ENCODE assay signal across 20 cellular contexts in the genomic region with DNA sequence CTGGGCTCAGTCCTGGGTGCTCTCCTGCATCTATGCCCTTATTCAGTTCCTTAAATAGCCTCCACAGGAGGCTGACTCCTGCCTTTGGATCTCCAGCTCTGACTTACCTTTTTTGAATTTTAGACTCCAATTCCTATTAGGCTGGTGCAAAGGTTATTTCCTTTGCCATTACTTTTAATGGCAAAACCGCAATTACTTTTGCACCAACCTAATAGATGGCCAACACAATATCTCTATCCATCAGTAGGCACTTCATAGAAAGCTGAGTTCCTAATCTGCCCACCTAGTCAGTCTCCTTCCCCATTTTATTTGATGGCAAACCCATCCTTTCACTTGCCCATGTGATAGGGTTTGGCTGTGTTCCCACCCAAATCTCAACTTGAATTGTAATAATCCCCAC.
DNase-seq lines count a peak whose midpoint lies in the region; ATAC-seq, FAIRE-seq and TF ChIP-seq lines count a peak whose summit lies in the region.
"Had no signal": no experiment of that assay in that cellular context is flagged by ENCODE, and none has a peak within 500 bp of the region (broad histone marks: within the 10 kb centered on the region; RNA-seq: fewer than 3 reads in every experiment).

No MANE protein-coding gene starts in this region.

- no peaks in the 10 kb centered on the region for H3K9me1 ChIP-seq in K562 (ENCODE audit: control insufficient read depth, insufficient read depth, low read length)

- H3K9me3 ChIP-seq in HepG2 (ENCODE audit: low read length) (no peaks in the 10 kb centered on the region), right lobe of liver (no peaks in the 10 kb centered on the region), K562 (replicated peaks; ENCODE audit: control insufficient read depth, insufficient read depth, low read depth, low read length) (no peaks in the 10 kb centered on the region), osteoblast (ENCODE audit: low read depth, low read length) (no peaks in the 10 kb centered on the region)
- H3K9me3 ChIP-seq: A549, Caco-2 had no signal

- H2AFZ ChIP-seq in HepG2 (ENCODE audit: low read length) (no peak overlapping the region), K562 (ENCODE audit: low read depth, low read length) (no peak overlapping the region), osteoblast (ENCODE audit: low read length) (no peak overlapping the region)

- H3K27me3 ChIP-seq in HepG2 (ENCODE audit: control insufficient read depth in 1 of 2, insufficient read depth in 2 of 2, low read length in 2 of 2) (peaks cover 0 to 3% of the 10 kb centered on the region in 2 experiments; a peak in 2 of 5 replicates), right lobe of liver (no peaks in the 10 kb centered on the region), K562 (ENCODE audit: control insufficient read depth in 2 of 2, insufficient read depth in 2 of 2, low read length in 2 of 2) (peaks cover 0 to 12% of the 10 kb centered on the region in 2 experiments; a peak in 2 of 5 replicates), osteoblast (ENCODE audit: insufficient read depth, low read length) (no peaks in the 10 kb centered on the region)
- H3K27me3 ChIP-seq: BLaER1 treated with 17β-estradiol and CSF1 and Interleukin-3, amounts not matched to agents 10 nM and 100 nM had no signal

- CTCF ChIA-PET in HepG2 (lab: Yijun Ruan, JAX; ENCODE audit: low intra/inter-chr PET ratio, low total read pairs) (no interaction called here), K562 (lab: Yijun Ruan, JAX; ENCODE audit: low intra/inter-chr PET ratio) (interaction anchor here (0.7 kb wide), 1 partner anchor 10 kb away, joined by 3 read pairs; no protein-coding TSS in a partner anchor)

- no peaks in the 10 kb centered on the region for H4K20me1 ChIP-seq in HepG2 (ENCODE audit: insufficient read depth, low read length)
- H4K20me1 ChIP-seq in K562 (replicated peaks; ENCODE audit: control insufficient read depth, insufficient read depth, low read length), result no peaks in the 10 kb centered on the region
- no peaks in the 10 kb centered on the region for H4K20me1 ChIP-seq in osteoblast (ENCODE audit: insufficient read depth, low read length)
- H4K20me1 ChIP-seq: BLaER1 treated with 17β-estradiol and CSF1 and Interleukin-3, amounts not matched to agents 10 nM and 100 nM had no signal

- TF ChIP-seq EP300 in HepG2 (IDR thresholded peaks at IDR 0.05; ENCODE audit: low read depth in 2 of 2, low read length in 2 of 2), result no peak
- no peak for TF ChIP-seq EP300 in HepG2 (CRISPR knock-in tag; IDR thresholded peaks at IDR 0.05; ENCODE audit: borderline replicate concordance)
- TF ChIP-seq EP300 in K562 (IDR thresholded peaks at IDR 0.05; ENCODE audit: low read length), result no peak

- H3K9ac ChIP-seq in HepG2 (ENCODE audit: insufficient read depth, low read depth, low read length), result no peak overlapping the region
- no peak overlapping the region for H3K9ac ChIP-seq in K562 (ENCODE audit: insufficient read depth in 1 of 2, low read depth in 2 of 2, low read length in 2 of 2)
- H3K9ac ChIP-seq: BLaER1 treated with 17β-estradiol and CSF1 and Interleukin-3, amounts not matched to agents 10 nM and 100 nM had no signal

- intact Hi-C loops in HepG2 (cut with micrococcal nuclease; ENCODE audit: unreplicated experiment), result no loop called here
- intact Hi-C loops in right lobe of liver (cut with DNase I), result no loop called here
- intact Hi-C loops in K562 (cut with micrococcal nuclease), result no loop called here

- H3K27ac ChIP-seq in HepG2 (ENCODE audit: extremely low read length, insufficient read depth, low read length) (no peak overlapping the region), right lobe of liver (no peak overlapping the region), K562 (ENCODE audit: extremely low read depth, low read depth, low read length) (no peak overlapping the region), osteoblast (ENCODE audit: low read depth, low read length) (no peak overlapping the region)
- H3K27ac ChIP-seq: 22Rv1; A549; BLaER1 treated with 17β-estradiol and CSF1 and Interleukin-3, amounts not matched to agents 10 nM and 100 nM; C4-2B had no signal

- POLR2A ChIA-PET in HepG2 (lab: Yijun Ruan, JAX) (no interaction called here), K562 (lab: Yijun Ruan, JAX) (interaction anchor here (0.9 kb wide), 1 partner anchor 18 kb away, joined by 4 read pairs; no protein-coding TSS in a partner anchor)

- H3K4me1 ChIP-seq in HepG2 (ENCODE audit: insufficient read depth, low read length) (no peaks in the 10 kb centered on the region), right lobe of liver (no peaks in the 10 kb centered on the region), K562 (replicated peaks in 1 of 2; ENCODE audit: control insufficient read depth in 2 of 2, insufficient read depth in 2 of 2, low read length in 2 of 2) (no peaks in the 10 kb centered on the region), osteoblast (ENCODE audit: insufficient read depth, low read length) (no peaks in the 10 kb centered on the region)
- H3K4me1 ChIP-seq: A549, Caco-2 had no signal

- no peaks in the 10 kb centered on the region for H3K36me3 ChIP-seq in HepG2 (replicated peaks in 1 of 2; ENCODE audit: control insufficient read depth in 1 of 2, insufficient read depth in 2 of 2, low read length in 2 of 2)
- no peaks in the 10 kb centered on the region for H3K36me3 ChIP-seq in right lobe of liver
- no peaks in the 10 kb centered on the region for H3K36me3 ChIP-seq in K562 (ENCODE audit: control insufficient read depth, insufficient read depth, low read length)
- no peaks in the 10 kb centered on the region for H3K36me3 ChIP-seq in osteoblast (ENCODE audit: insufficient read depth, low read length)
- H3K36me3 ChIP-seq: BLaER1 treated with 17β-estradiol and CSF1 and Interleukin-3, amounts not matched to agents 10 nM and 100 nM had no signal

- H3K4me3 ChIP-seq in HepG2 (replicated peaks in 1 of 3; ENCODE audit: insufficient read depth in 1 of 3, low read depth in 2 of 3, low read length in 3 of 3) (no peak overlapping the region), right lobe of liver (no peak overlapping the region), K562 (no peak overlapping the region), osteoblast (ENCODE audit: insufficient read depth, low read length) (no peak overlapping the region)
- H3K4me3 ChIP-seq: A549; BLaER1 treated with 17β-estradiol and CSF1 and Interleukin-3, amounts not matched to agents 10 nM and 100 nM had no signal

- no peak for ATAC-seq in HepG2
- ATAC-seq in right lobe of liver, result no peak
- no peak for ATAC-seq in K562
- ATAC-seq: A549; CD8-positive, alpha-beta T cell had no signal

- no peak for FAIRE-seq in HepG2 (lab: Jason Lieb, UNC)
- FAIRE-seq in K562 (lab: Jason Lieb, UNC), result no peak
- no peak for FAIRE-seq in GM19239 (lab: Jason Lieb, UNC)
- FAIRE-seq: A549, D721Med, G401.6, GM12891 had no signal

- H3K4me2 ChIP-seq in HepG2 (ENCODE audit: low read depth, low read length), result no peak overlapping the region
- no peak overlapping the region for H3K4me2 ChIP-seq in K562 (ENCODE audit: insufficient read depth, low read length)
- no peak overlapping the region for H3K4me2 ChIP-seq in osteoblast (ENCODE audit: insufficient read depth, low read length)
- H3K4me2 ChIP-seq: A549 had no signal

- TF ChIP-seq POLR2A in HepG2 (IDR thresholded peaks at IDR 0.05; ENCODE audit: insufficient read depth in 1 of 2, low read depth in 2 of 2, low read length in 2 of 2) (no peak), right lobe of liver (IDR thresholded peaks at IDR 0.05) (no peak), K562 (conservative IDR thresholded peaks at IDR 0.05) (no peak)

- WGBS in HepG2 (ENCODE audit: low lambda C conversion rate), result 0% methylated on average over 1 of the region's 1 CpG
- WGBS in right lobe of liver (ENCODE audit: insufficient coverage, low coverage, low lambda C conversion rate, missing lambda C conversion rate), result 38% methylated on average over 1 of the region's 1 CpG
- 0% methylated on average over 1 of the region's 1 CpG for WGBS in K562 (ENCODE audit: insufficient coverage, low coverage, missing lambda C conversion rate)

- TF ChIP-seq RAD21 in HepG2 (CRISPR knock-in tag; IDR thresholded peaks at IDR 0.05) (no peak), K562 (CRISPR knock-in tag; conservative IDR thresholded peaks at IDR 0.05 in 1 of 2, IDR thresholded peaks at IDR 0.05 in 1 of 2) (no peak)

- H3K79me2 ChIP-seq in HepG2 (ENCODE audit: insufficient read depth, low read length), result no peaks in the 10 kb centered on the region
- no peaks in the 10 kb centered on the region for H3K79me2 ChIP-seq in K562 (ENCODE audit: control insufficient read depth, insufficient read depth, low read length)
- no peaks in the 10 kb centered on the region for H3K79me2 ChIP-seq in osteoblast (ENCODE audit: insufficient read depth, low read length)

- BruUV-seq in HepG2 (replicated peaks; lab: Mats Ljungman, UMichigan) (no TSS peak), K562 (replicated peaks; lab: Mats Ljungman, UMichigan) (no TSS peak)

- TF ChIP-seq CTCF in HepG2 (CRISPR knock-in tag; IDR thresholded peaks at IDR 0.05) (no peak), right lobe of liver (IDR thresholded peaks at IDR 0.05) (no peak), K562 (IDR thresholded peaks at IDR 0.05 in 2 of 3, conservative IDR thresholded peaks at IDR 0.05 in 1 of 3; ENCODE audit: insufficient read depth in 2 of 3, low read depth in 1 of 3, low read length in 3 of 3) (no peak), osteoblast (IDR thresholded peaks at IDR 0.05; ENCODE audit: extremely low read depth, low read depth, low read length) (no peak)

- no peak for DNase-seq in HepG2 (ENCODE audit: low spot score)
- no peak for DNase-seq in right lobe of liver
- no peak for DNase-seq in K562 (ENCODE audit: extremely low read depth in 1 of 4, low spot score in 3 of 4)
- peak; percentile 17 for DNase-seq in osteoblast (ENCODE audit: insufficient read length, low spot score, missing footprints)
- no peak for DNase-seq in GM19239 (ENCODE audit: insufficient read length, low spot score)
- DNase-seq in KG1 (lab: John Stamatoyannopoulos, UW), result no peak
- DNase-seq: AML-193; Caco-2; Calu3; CD4-positive, alpha-beta T cell; CD8-positive, alpha-beta T cell; DMS79 treated with DMSO at 0.1 percent for 48 hours; GF-D8 had no signal

- in situ Hi-C loops in HepG2 (cut with HindIII; ENCODE audit: extremely low pct_ligation_motif_present, low pct_unique_long_range_greater_than_20kb) (no loop called here), K562 (cut with MboI) (no loop called here)

TF ChIP-seq in HepG2, 621 proteins besides CTCF, POLR2A, EP300 and RAD21 (continues in another document):
- no peak for TF ChIP-seq FOXP1 (IDR thresholded peaks at IDR 0.05)
- TF ChIP-seq FOXP1 (CRISPR knock-in tag; IDR thresholded peaks at IDR 0.05), result no peak

TF ChIP-seq in K562, 482 proteins besides CTCF, POLR2A, EP300 and RAD21 (continues in another document):
- no peak for TF ChIP-seq FOXP1 (CRISPR knock-in tag; IDR thresholded peaks at IDR 0.05)
- TF ChIP-seq PPARD (CRISPR knock-in tag; IDR thresholded peaks at IDR 0.05), result no peak
